In the genomic region with DNA sequence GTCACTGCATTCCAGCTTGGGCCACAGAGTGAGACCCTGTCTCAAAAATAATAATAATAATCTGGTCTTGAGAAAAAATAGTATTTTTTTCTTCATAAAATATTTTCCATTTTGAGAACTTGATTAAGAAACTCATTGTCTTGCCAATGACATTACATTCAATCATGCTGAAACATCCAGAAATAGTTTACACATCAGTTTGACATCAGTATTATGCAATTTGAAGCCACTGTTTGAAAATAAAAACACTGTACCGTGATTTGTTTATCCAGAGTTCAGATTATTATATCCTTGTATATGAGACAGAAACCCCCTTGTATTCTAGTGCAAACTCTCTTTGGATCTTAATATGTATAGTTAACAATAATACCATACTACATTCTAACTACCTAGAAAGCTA, we compare ENCODE assay signal across 23 cellular contexts. TPM values are rescaled to one million over a fixed set of nuclear protein-coding genes. Genes with fewer than 3 reads are reported as not detected.
DNase-seq lines count a peak whose midpoint lies in the region; ATAC-seq, FAIRE-seq and TF ChIP-seq lines count a peak whose summit lies in the region.
"Had no signal": no experiment of that assay in that cellular context is flagged by ENCODE, and none has a peak within 500 bp of the region (broad histone marks: within the 10 kb centered on the region; RNA-seq: fewer than 3 reads in every experiment).

No MANE protein-coding gene starts in this region.

- DNase-seq in D721Med (ENCODE audit: insufficient read length, low spot score) (no peak), epithelial cell of esophagus (ENCODE audit: low read depth) (peak; percentile 9), gastrocnemius medialis (no peak), WTC11 (ENCODE audit: low spot score) (no peak)
- DNase-seq: CD4-positive, CD25-positive, alpha-beta regulatory T cell; DND-41; KBM-7; NCI-H1092; NCI-H1436; NCI-H187 treated with DMSO at 0.1 percent for 48 hours; NCI-H2107; NCI-H510A treated with DMSO at 0.1 percent for 48 hours; NCI-H748 treated with DMSO at 0.1 percent for 48 hours; NK-92 treated with Interleukin-12 subunit alpha and Interleukin-12 subunit beta, amount 100 ng/mL, for 24 hours; SIG-M5 had no signal

- H3K27ac ChIP-seq in gastroesophageal sphincter, result no peak overlapping the region
- peak overlapping the region in 2 of 4 donors; percentile 7 to 39 for H3K27ac ChIP-seq in gastrocnemius medialis
- H3K27ac ChIP-seq: A549, RWPE1 had no signal

- H3K4me1 ChIP-seq in gastroesophageal sphincter (peaks cover 0 to 22% (median 0%) of the 10 kb centered on the region in 3 donors), gastrocnemius medialis (peaks cover 0 to 11% of the 10 kb centered on the region in 2 donors)
- H3K4me1 ChIP-seq: A549, HAP-1 had no signal

- CTCF ChIA-PET in WTC11 (lab: Charles Lee), result no interaction called here

- H3K36me3 Mint-ChIP-seq in WTC11, result no peaks in the 10 kb centered on the region
- H3K36me3 Mint-ChIP-seq: CD4-positive, CD25-positive, alpha-beta regulatory T cell had no signal

- H3K9me3 ChIP-seq in gastroesophageal sphincter, result no peaks in the 10 kb centered on the region
- H3K9me3 ChIP-seq in gastrocnemius medialis, result no peaks in the 10 kb centered on the region
- H3K9me3 ChIP-seq: A549, HAP-1 had no signal

- peaks cover 4% of the 10 kb centered on the region; the same call in 1 of the 2 replicates for H3K4me1 Mint-ChIP-seq in WTC11
- H3K4me1 Mint-ChIP-seq: CD4-positive, CD25-positive, alpha-beta regulatory T cell; GM23338 had no signal

- FAIRE-seq in D721Med (lab: Jason Lieb, UNC), result peak; percentile 21
- FAIRE-seq: A549, GM12878 had no signal

- in situ Hi-C loops in gastrocnemius medialis (cut with MboI; ENCODE audit: low sequenced_read_pairs in 4 of 4), result loop anchor here in 1 of 4 donors (25.0 kb wide), 1 partner anchor 105 kb away; the partner anchor contains the start of gene FMO3

- ATAC-seq in gastroesophageal sphincter, result peak; percentile 25
- ATAC-seq in gastrocnemius medialis, result peak; percentile 33 to 36
- ATAC-seq in HG03442 (IDR thresholded peaks at IDR 0.05; ENCODE audit: unreplicated experiment), result no peak
- no peak for ATAC-seq in WTC11
- ATAC-seq in GM18909 (IDR thresholded peaks at IDR 0.05; ENCODE audit: poor library complexity, unreplicated experiment), result no peak
- ATAC-seq: A549, GM12878, GM23338 had no signal

- H3K27me3 ChIP-seq in gastroesophageal sphincter (no peaks in the 10 kb centered on the region), gastrocnemius medialis (no peaks in the 10 kb centered on the region)

- H3K4me3 Mint-ChIP-seq in WTC11, result no peak overlapping the region
- H3K4me3 Mint-ChIP-seq: CD4-positive, CD25-positive, alpha-beta regulatory T cell; GM23338 had no signal

- no peaks in the 10 kb centered on the region for H3K27me3 Mint-ChIP-seq in WTC11 (ENCODE audit: low read depth)

- 7 to 18% methylated on average over 1 of the region's 1 CpG for WGBS in gastroesophageal sphincter (ENCODE audit: low coverage in 1 of 2), 2 donors

- no peak for TF ChIP-seq EP300 in gastroesophageal sphincter (IDR thresholded peaks at IDR 0.05)

- POLR2A ChIA-PET in WTC11 (lab: Charles Lee), result no interaction called here

- H3K36me3 ChIP-seq in gastroesophageal sphincter (peaks cover 0 to 7% of the 10 kb centered on the region in 2 donors), gastrocnemius medialis (no peaks in the 10 kb centered on the region)
- H3K36me3 ChIP-seq: HAP-1 had no signal

- TF ChIP-seq CTCF in D721Med (IDR thresholded peaks at IDR 0.05; ENCODE audit: insufficient read depth, missing control alignments), result no peak
- TF ChIP-seq CTCF in epithelial cell of esophagus (IDR thresholded peaks at IDR 0.05; ENCODE audit: insufficient read depth, low read depth, low read length, missing control alignments), result no peak
- TF ChIP-seq CTCF in gastroesophageal sphincter (IDR thresholded peaks at IDR 0.05), result no peak
- no peak for TF ChIP-seq CTCF in gastrocnemius medialis (IDR thresholded peaks at IDR 0.05 in 4 of 5, conservative IDR thresholded peaks at IDR 0.05 in 1 of 5)
- no peak for TF ChIP-seq CTCF in WTC11 (IDR thresholded peaks at IDR 0.05)

- H3K27ac Mint-ChIP-seq in WTC11, result no peak overlapping the region
- H3K27ac Mint-ChIP-seq: CD4-positive, CD25-positive, alpha-beta regulatory T cell; GM23338 had no signal

- no peaks in the 10 kb centered on the region for H3K9me3 Mint-ChIP-seq in WTC11
- H3K9me3 Mint-ChIP-seq: CD4-positive, CD25-positive, alpha-beta regulatory T cell; GM23338 had no signal

- TF ChIP-seq POLR2A in gastroesophageal sphincter (IDR thresholded peaks at IDR 0.05), result no peak
- no peak for TF ChIP-seq POLR2A in gastrocnemius medialis (IDR thresholded peaks at IDR 0.05)

- intact Hi-C loops in gastrocnemius medialis (cut with DNase I; ENCODE audit: low total_unique reads), result no loop called here

- H3K4me3 ChIP-seq in epithelial cell of esophagus (ENCODE audit: low read length), result no peak overlapping the region
- H3K4me3 ChIP-seq in gastroesophageal sphincter, result no peak overlapping the region
- H3K4me3 ChIP-seq in gastrocnemius medialis, result no peak overlapping the region
- H3K4me3 ChIP-seq: A549, GM12878, GM23338, HAP-1 had no signal

TF ChIP-seq in WTC11, 78 proteins besides CTCF, POLR2A, EP300 and RAD21:
- TF ChIP-seq ELF4 (CRISPR knock-in tag; IDR thresholded peaks at IDR 0.05; ENCODE audit: low read depth) (no peak), ATF1 (CRISPR knock-in tag; IDR thresholded peaks at IDR 0.05) (no peak), ZNF138 (CRISPR knock-in tag; conservative IDR thresholded peaks at IDR 0.05) (no peak), KAT7 (CRISPR knock-in tag; IDR thresholded peaks at IDR 0.05; ENCODE audit: borderline replicate concordance) (no peak), JUN (CRISPR knock-in tag; IDR thresholded peaks at IDR 0.05) (no peak), ETV6 (CRISPR knock-in tag; IDR thresholded peaks at IDR 0.05) (no peak), ZNF219 (CRISPR knock-in tag; IDR thresholded peaks at IDR 0.05; ENCODE audit: borderline replicate concordance) (no peak), FOXJ3 (CRISPR knock-in tag; IDR thresholded peaks at IDR 0.05; ENCODE audit: borderline replicate concordance) (no peak)
- TF ChIP-seq, protein P1, sequence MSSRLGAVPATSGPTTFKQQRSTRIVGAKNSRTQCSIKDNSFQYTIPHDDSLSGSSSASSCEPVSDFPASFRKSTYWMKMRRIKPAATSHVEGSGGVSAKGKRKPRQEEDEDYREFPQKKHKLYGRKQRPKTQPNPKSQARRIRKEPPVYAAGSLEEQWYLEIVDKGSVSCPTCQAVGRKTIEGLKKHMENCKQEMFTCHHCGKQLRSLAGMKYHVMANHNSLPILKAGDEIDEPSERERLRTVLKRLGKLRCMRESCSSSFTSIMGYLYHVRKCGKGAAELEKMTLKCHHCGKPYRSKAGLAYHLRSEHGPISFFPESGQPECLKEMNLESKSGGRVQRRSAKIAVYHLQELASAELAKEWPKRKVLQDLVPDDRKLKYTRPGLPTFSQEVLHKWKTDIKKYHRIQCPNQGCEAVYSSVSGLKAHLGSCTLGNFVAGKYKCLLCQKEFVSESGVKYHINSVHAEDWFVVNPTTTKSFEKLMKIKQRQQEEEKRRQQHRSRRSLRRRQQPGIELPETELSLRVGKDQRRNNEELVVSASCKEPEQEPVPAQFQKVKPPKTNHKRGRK (CRISPR knock-in tag; IDR thresholded peaks at IDR 0.05; ENCODE audit: borderline replicate concordance), result no peak

RNA-seq across cellular contexts. Expression of gene FMO2, which starts 6.9 kb away (rescaled TPM):
- 10 to 100 TPM; 33.9 to 74.1 (median 35.9) TPM for total RNA-seq in gastroesophageal sphincter
- total RNA-seq in gastrocnemius medialis, result 10 to 100 TPM; 13.2 to 25.1 (median 22.5) TPM
- 0.16 to 0.23 TPM in 2 of 3 replicates, not detected in the other for total RNA-seq in WTC11 (2021)
- total RNA-seq: CD4-positive, CD25-positive, alpha-beta regulatory T cell; GM12878; GM23338 had no signal

RNA-seq across cellular contexts. Expression of gene FMO1, which starts 56.3 kb away (rescaled TPM):
- under 1 TPM in 2 of 4 donors, not detected in 2; 0.12 to 0.81 TPM for total RNA-seq in gastroesophageal sphincter
- total RNA-seq in gastrocnemius medialis, result under 1 TPM in 1 of 4 donors, not detected in 3; 0.36 TPM
- 0.30 TPM in 1 of 3 replicates, not detected in the others for total RNA-seq in WTC11 (2021)
- total RNA-seq: CD4-positive, CD25-positive, alpha-beta regulatory T cell; GM12878; GM23338 had no signal

Comparison
In these comparisons a context has a peak if more than half of its experiments do, and no peak if none do; other contexts are left out.
1. ATAC-seq: peak in gastroesophageal sphincter (single experiment) and gastrocnemius medialis (2 of 2); none in HG03442 (single experiment), WTC11 (single experiment) and GM18909 (single experiment).
2. RNA of gene FMO2, which starts 6.9 kb away (total RNA-seq): 33.9 to 74.1 TPM in gastroesophageal sphincter and 13.2 to 25.1 TPM in gastrocnemius medialis; 0.16 to 0.23 TPM in WTC11; every median in the first group is over 10 times any median in the second.